25 cellular contexts compared by ENCODE assay signal in the genomic region with DNA sequence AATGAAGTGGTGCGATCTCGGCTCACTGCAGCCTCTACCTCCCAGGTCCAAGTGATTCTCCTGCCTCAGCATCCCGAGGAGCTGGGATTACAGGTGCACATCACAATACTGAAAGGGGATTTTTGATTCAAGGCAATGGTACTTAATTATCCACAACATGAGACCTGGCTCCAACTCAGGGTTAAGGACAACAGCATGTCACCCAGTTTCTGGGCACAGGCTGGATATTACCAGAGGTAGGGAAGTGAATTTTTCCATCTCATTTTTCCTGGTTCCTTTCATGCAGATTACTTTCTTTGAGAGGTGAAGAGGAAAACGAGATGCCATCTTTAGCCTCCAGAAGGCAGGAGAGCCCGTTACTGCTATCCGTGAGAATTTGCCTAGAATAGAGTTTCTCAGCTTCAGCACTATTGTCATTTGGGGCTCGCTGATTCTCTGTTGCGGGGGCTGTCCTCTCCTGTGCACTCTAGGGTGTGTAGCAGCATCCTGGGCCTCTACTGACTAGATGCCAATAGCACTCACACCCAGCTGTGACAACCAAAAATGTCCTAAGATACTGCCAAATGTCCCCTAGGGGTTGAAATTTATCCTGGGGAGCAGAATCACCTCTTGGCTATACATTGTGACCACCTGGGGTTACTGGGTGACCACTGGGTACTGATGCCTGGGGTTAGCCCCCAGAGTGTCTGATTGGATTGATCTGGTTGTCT.
DNase-seq lines count a peak whose midpoint lies in the region; ATAC-seq, FAIRE-seq and TF ChIP-seq lines count a peak whose summit lies in the region.
"Had no signal": no experiment of that assay in that cellular context is flagged by ENCODE, and none has a peak within 500 bp of the region (broad histone marks: within the 10 kb centered on the region; RNA-seq: fewer than 3 reads in every experiment).

No MANE protein-coding gene starts in this region.

- H3K27me3 ChIP-seq in astrocyte (ENCODE audit: insufficient read depth, low read length) = no peaks in the 10 kb centered on the region
- H3K27me3 ChIP-seq: BE2C, BLaER1 had no signal

- no peak overlapping the region for H3K27ac Mint-ChIP-seq in astrocyte (ENCODE audit: unreplicated experiment)
- H3K27ac Mint-ChIP-seq: CD14-positive monocyte; CD4-positive, alpha-beta memory T cell; CD4-positive, CD25-positive, alpha-beta regulatory T cell had no signal

- H3K4me3 Mint-ChIP-seq in astrocyte (ENCODE audit: unreplicated experiment) = no peak overlapping the region
- H3K4me3 Mint-ChIP-seq: CD14-positive monocyte; CD4-positive, alpha-beta memory T cell; CD4-positive, CD25-positive, alpha-beta regulatory T cell; CD8-positive, alpha-beta memory T cell had no signal

- H3K4me2 ChIP-seq in astrocyte (ENCODE audit: low read length) = no peak overlapping the region
- H3K4me2 ChIP-seq: BLaER1 had no signal

- H4K20me1 ChIP-seq in astrocyte (ENCODE audit: insufficient read depth, low read length) = no peaks in the 10 kb centered on the region
- H4K20me1 ChIP-seq: BLaER1 had no signal

- H3K36me3 ChIP-seq in astrocyte (ENCODE audit: insufficient read depth, low read length) = no peaks in the 10 kb centered on the region
- H3K36me3 ChIP-seq: BE2C, BLaER1 had no signal

- H2AFZ ChIP-seq in astrocyte (ENCODE audit: low read depth, low read length) = no peak overlapping the region

- no peak for TF ChIP-seq CTCF in astrocyte (IDR thresholded peaks at IDR 0.05; ENCODE audit: insufficient read depth, low read depth, low read length)

- no peaks in the 10 kb centered on the region for H3K79me2 ChIP-seq in astrocyte (ENCODE audit: insufficient read depth, low read length)

- no peak for ATAC-seq in GM21360 (IDR thresholded peaks at IDR 0.05; ENCODE audit: unreplicated experiment)
- no peak for ATAC-seq in HG03045 (IDR thresholded peaks at IDR 0.05; ENCODE audit: unreplicated experiment)
- ATAC-seq: GM12878 had no signal

- H3K4me1 Mint-ChIP-seq in astrocyte (ENCODE audit: low read depth, unreplicated experiment) = no peaks in the 10 kb centered on the region
- H3K4me1 Mint-ChIP-seq: CD4-positive, alpha-beta memory T cell; CD4-positive, CD25-positive, alpha-beta regulatory T cell; CD8-positive, alpha-beta memory T cell had no signal

- H3K4me1 ChIP-seq in astrocyte (ENCODE audit: insufficient read depth, low read length) = no peaks in the 10 kb centered on the region
- H3K4me1 ChIP-seq: BE2C, BLaER1 had no signal

- FAIRE-seq in astrocyte (lab: Jason Lieb, UNC) = peak; percentile 54
- FAIRE-seq: A204.1, G401.6, GM12878, GM12892, GM19239 had no signal

- H3K27ac ChIP-seq in astrocyte (ENCODE audit: low read depth, low read length) = no peak overlapping the region
- H3K27ac ChIP-seq: BLaER1 had no signal

- no peak overlapping the region for H3K9ac ChIP-seq in astrocyte (ENCODE audit: low read length)
- H3K9ac ChIP-seq: BLaER1 had no signal

- in situ Hi-C loops in G401 (cut with HindIII; ENCODE audit: low sequenced_read_pairs) = no loop called here

- H3K9me3 Mint-ChIP-seq in astrocyte (ENCODE audit: unreplicated experiment) = no peaks in the 10 kb centered on the region
- H3K9me3 Mint-ChIP-seq: CD4-positive, alpha-beta memory T cell; CD8-positive, alpha-beta memory T cell had no signal

- peak; percentile 67 for DNase-seq in G401 (ENCODE audit: low spot score)
- no peak for DNase-seq in astrocyte (ENCODE audit: low read depth)
- DNase-seq in cerebellar cortex (ENCODE audit: low spot score) = peak; percentile 57
- DNase-seq in GDM1 (lab: John Stamatoyannopoulos, UW) = no peak
- DNase-seq: 8988T; ACHN; BE2C; CD4-positive, alpha-beta memory T cell; CD4-positive, CD25-positive, alpha-beta regulatory T cell; CD8-positive, alpha-beta memory T cell; COR-L47; DMS 273 treated with DMSO at 0.1 percent for 48 hours; DMS53; DMS79; DND-41; EL had no signal

- H3K27me3 Mint-ChIP-seq in astrocyte (ENCODE audit: low read depth, unreplicated experiment) = no peaks in the 10 kb centered on the region
- H3K27me3 Mint-ChIP-seq: CD4-positive, CD25-positive, alpha-beta regulatory T cell had no signal

- no peaks in the 10 kb centered on the region for H3K36me3 Mint-ChIP-seq in astrocyte (ENCODE audit: low read depth, unreplicated experiment)
- H3K36me3 Mint-ChIP-seq: CD14-positive monocyte; CD4-positive, alpha-beta memory T cell; CD4-positive, CD25-positive, alpha-beta regulatory T cell; CD8-positive, alpha-beta memory T cell had no signal

- no peak overlapping the region for H3K4me3 ChIP-seq in astrocyte (ENCODE audit: insufficient read depth, low read depth, low read length)
- H3K4me3 ChIP-seq: BLaER1, GM12878 had no signal

- no peaks in the 10 kb centered on the region for H3K9me3 ChIP-seq in astrocyte (ENCODE audit: insufficient read depth, low read depth, low read length)
- H3K9me3 ChIP-seq: BE2C, BLaER1 had no signal

Comparison
In these comparisons a context has a peak if more than half of its experiments do, and no peak if none do; other contexts are left out.
1. DNase-seq: peak in G401 (single experiment) and cerebellar cortex (single experiment); none in astrocyte (single experiment) and GDM1 (single experiment).